ENCODE assay signal across 16 cellular contexts in the genomic region with DNA sequence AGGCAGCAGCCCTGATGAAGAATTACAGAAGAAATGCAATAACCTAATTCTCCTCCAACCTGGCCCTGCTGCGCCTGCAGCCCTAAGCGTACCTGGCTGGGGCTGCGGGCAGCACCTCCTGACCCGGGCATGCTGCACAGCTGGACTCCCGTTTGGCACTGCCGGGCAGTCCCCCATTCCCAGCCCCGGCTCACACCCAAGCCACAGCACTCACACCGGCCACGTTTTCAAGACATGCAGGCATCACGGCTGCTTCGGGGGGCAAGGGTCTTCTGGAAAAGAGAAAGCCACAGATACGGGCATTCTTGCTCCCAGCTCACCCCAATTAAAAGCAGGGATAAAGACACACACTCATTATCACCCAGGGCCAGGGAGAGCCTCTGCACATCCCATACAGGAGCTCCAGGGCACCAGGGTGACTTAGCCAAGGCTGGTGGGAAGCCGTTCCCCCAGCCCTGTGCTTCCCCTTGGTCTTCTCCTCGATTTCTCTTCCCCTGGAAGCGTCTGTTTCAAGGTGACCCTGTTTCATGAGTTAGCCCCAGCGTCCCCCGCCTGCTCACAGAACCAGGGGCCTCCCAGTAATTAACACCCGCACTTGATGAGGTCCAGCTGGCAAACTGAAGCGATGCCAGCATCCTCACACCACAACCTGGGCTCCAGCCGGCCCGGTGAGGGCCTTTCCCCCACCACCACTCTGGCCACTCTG.
A peak's percentile ranks its signal among the peaks of the same experiment; 100 is the strongest.
DNase-seq lines count a peak whose midpoint lies in the region; ATAC-seq and TF ChIP-seq lines count a peak whose summit lies in the region.
"Had no signal": no experiment of that assay in that cellular context is flagged by ENCODE, and none has a peak within 500 bp of the region (broad histone marks: within the 10 kb centered on the region; RNA-seq: fewer than 3 reads in every experiment).

No MANE protein-coding gene starts in this region.

- peaks cover 20% of the 10 kb centered on the region for H3K4me1 ChIP-seq in endodermal cell (ENCODE audit: control insufficient read depth, insufficient read depth, low read length)

- H3K9me3 Mint-ChIP-seq in endodermal cell (no peaks in the 10 kb centered on the region), osteocyte (ENCODE audit: unreplicated experiment) (peaks cover 4% of the 10 kb centered on the region)

- H3K27ac Mint-ChIP-seq in endodermal cell (no peak overlapping the region), osteocyte (ENCODE audit: unreplicated experiment) (no peak overlapping the region)

- ATAC-seq in HG03196 (IDR thresholded peaks at IDR 0.05; ENCODE audit: unreplicated experiment): no peak
- ATAC-seq: GM23338, Panc1 had no signal

- no peaks in the 10 kb centered on the region for H3K9me3 ChIP-seq in endodermal cell (ENCODE audit: control insufficient read depth, low read length)

- TF ChIP-seq CTCF in endodermal cell (conservative IDR thresholded peaks at IDR 0.05) (no peak), osteocyte (IDR thresholded peaks at IDR 0.05) (no peak)

- H3K4me3 ChIP-seq in endodermal cell (ENCODE audit: low read length): no peak overlapping the region
- H3K4me3 ChIP-seq: GM23338 had no signal

- H3K27ac ChIP-seq in endodermal cell (ENCODE audit: low read depth, low read length): peak overlapping the region; percentile 7

- DNase-seq in DMS 273 (lab: John Stamatoyannopoulos, UW; ENCODE audit: unreplicated experiment) (peak; percentile 65), NCI-H524 (lab: John Stamatoyannopoulos, UW) (peak; percentile 72 to 78), endodermal cell (peak; percentile 34), osteocyte (ENCODE audit: extremely low spot score, unreplicated experiment) (peak; percentile 71)
- no peak for DNase-seq in stimulated activated CD4-positive, alpha-beta T cell treated with anti-CD3 and anti-CD28 coated beads, Interleukin-4, amount 100 ng/mL, for 4 hours
- DNase-seq in activated CD4-positive, alpha-beta T cell treated with anti-CD3 and anti-CD28 coated beads for 48 hours: no peak
- DNase-seq: AML-193, DMS79 treated with DMSO at 0.1 percent for 48 hours, GDM1, NCI-H146, NCI-H345, NCI-H774, SHP77 treated with DMSO at 0.1 percent for 48 hours had no signal

- H3K4me1 Mint-ChIP-seq in endodermal cell (peaks cover 41% of the 10 kb centered on the region), osteocyte (ENCODE audit: unreplicated experiment) (peaks cover 22% of the 10 kb centered on the region)

- H3K36me3 Mint-ChIP-seq in endodermal cell (ENCODE audit: low read depth) (no peaks in the 10 kb centered on the region), osteocyte (ENCODE audit: unreplicated experiment) (peaks cover 2% of the 10 kb centered on the region)

- no peaks in the 10 kb centered on the region for H3K27me3 Mint-ChIP-seq in endodermal cell (ENCODE audit: insufficient read depth)
- H3K27me3 Mint-ChIP-seq in osteocyte (ENCODE audit: unreplicated experiment): peaks cover 15% of the 10 kb centered on the region

- H3K27me3 ChIP-seq in endodermal cell (ENCODE audit: control insufficient read depth, insufficient read depth, low read length, poor library complexity, severe bottlenecking): no peaks in the 10 kb centered on the region

- H3K36me3 ChIP-seq in endodermal cell (ENCODE audit: control insufficient read depth, insufficient read depth, low read length): no peaks in the 10 kb centered on the region

- WGBS in endodermal cell (ENCODE audit: insufficient coverage in 1 of 2, insufficient read length in 1 of 2), 2 experiments: 91 to 94% methylated on average over 11 to 21 of the region's 21 CpGs

- no peak overlapping the region for H3K9ac ChIP-seq in endodermal cell (ENCODE audit: extremely low read depth, low read length, poor library complexity, severe bottlenecking)

- H3K4me3 Mint-ChIP-seq in endodermal cell (no peak overlapping the region), osteocyte (ENCODE audit: unreplicated experiment) (no peak overlapping the region)
- H3K4me3 Mint-ChIP-seq: GM23338 had no signal

Comparison
In these comparisons a context has a peak if more than half of its experiments do, and no peak if none do; other contexts are left out.
1. DNase-seq: peak in DMS 273 (single experiment), NCI-H524 (2 of 2), endodermal cell (single experiment) and osteocyte (single experiment); none in stimulated activated CD4-positive, alpha-beta T cell treated with anti-CD3 and anti-CD28 coated beads, Interleukin-4, amount 100 ng/mL, for 4 hours (0 of 2) and activated CD4-positive, alpha-beta T cell treated with anti-CD3 and anti-CD28 coated beads for 48 hours (single experiment).